Comparison of ENCODE assay signal across 16 cellular contexts in the genomic region with DNA sequence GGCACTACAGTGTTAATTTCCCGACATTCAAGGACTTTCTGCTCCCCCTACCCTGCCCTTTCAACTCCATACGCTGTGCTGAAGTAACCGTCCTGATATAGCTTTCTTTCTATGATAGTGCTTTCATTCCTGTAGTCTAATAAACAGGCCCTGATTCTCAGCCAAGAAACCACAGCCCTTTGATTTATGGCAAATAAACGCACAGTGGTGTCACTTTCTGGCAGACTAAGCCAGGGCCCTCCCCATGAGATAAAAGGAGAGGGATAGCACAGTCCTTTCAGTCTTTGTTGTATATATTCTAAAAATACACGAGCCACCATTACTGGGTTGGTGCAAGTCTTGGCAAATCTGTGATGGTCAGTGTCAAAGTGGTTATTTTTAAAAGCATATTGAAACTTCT.
DNase-seq lines count a peak whose midpoint lies in the region; TF ChIP-seq lines count a peak whose summit lies in the region.
"Had no signal": no experiment of that assay in that cellular context is flagged by ENCODE, and none has a peak within 500 bp of the region (broad histone marks: within the 10 kb centered on the region; RNA-seq: fewer than 3 reads in every experiment).

No MANE protein-coding gene starts in this region.

- DNase-seq in NCI-H1417 (lab: John Stamatoyannopoulos, UW) (peak in 2 of 3 experiments; percentile 34 to 73), NCI-H1417 treated with DMSO at 0.1 percent for 48 hours (lab: John Stamatoyannopoulos, UW) (no peak), endothelial cell (ENCODE audit: low spot score) (no peak), mesothelial cell of epicardium (ENCODE audit: low spot score in 2 of 2, unreplicated experiment in 2 of 2) (no peak), tibial nerve (ENCODE audit: low spot score in 2 of 2) (no peak), NOMO-1 treated with dmso at 0.1 percent for 144 hours (lab: John Stamatoyannopoulos, UW; ENCODE audit: unreplicated experiment) (no peak), anterior cingulate cortex (lab: John Stamatoyannopoulos, UW) (no peak)
- DNase-seq in activated naive CD8-positive, alpha-beta T cell treated with anti-CD3 and anti-CD28 coated beads for 36 hours = no peak
- DNase-seq: activated CD4-positive, alpha-beta T cell treated with anti-CD3 and anti-CD28 coated beads, Interleukin-2, amount 50 U/mL, for 48 hours; activated gamma-delta T cell; natural killer cell; NCI-H2171 treated with DMSO at 0.1 percent for 48 hours; stimulated activated CD4-positive, alpha-beta T cell treated with anti-CD3 and anti-CD28 coated beads, Interleukin-12 subunit alpha, Interleukin-12 subunit beta, amount 100 ng/mL, for 4 hours; T1000; tibial artery had no signal

- WGBS in tibial nerve, 2 donors = 41 to 50% methylated on average over 5 of the region's 5 CpGs

- H3K27me3 Mint-ChIP-seq in endothelial cell (ENCODE audit: unreplicated experiment) (peaks cover 8% of the 10 kb centered on the region), mesothelial cell of epicardium (ENCODE audit: low read depth) (no peaks in the 10 kb centered on the region)
- no peaks in the 10 kb centered on the region for H3K27me3 Mint-ChIP-seq in activated naive CD8-positive, alpha-beta T cell treated with anti-CD3 and anti-CD28 coated beads for 36 hours

- no peak overlapping the region for H3K4me3 ChIP-seq in tibial nerve
- H3K4me3 ChIP-seq: tibial artery had no signal

- H3K4me1 Mint-ChIP-seq in endothelial cell (ENCODE audit: unreplicated experiment) = peaks cover 47% of the 10 kb centered on the region
- peaks cover 47% of the 10 kb centered on the region for H3K4me1 Mint-ChIP-seq in mesothelial cell of epicardium
- no peaks in the 10 kb centered on the region for H3K4me1 Mint-ChIP-seq in activated naive CD8-positive, alpha-beta T cell treated with anti-CD3 and anti-CD28 coated beads for 36 hours
- H3K4me1 Mint-ChIP-seq: natural killer cell had no signal

- no peaks in the 10 kb centered on the region for H3K27me3 ChIP-seq in tibial nerve
- H3K27me3 ChIP-seq: tibial artery had no signal

- no peak for TF ChIP-seq POLR2A in tibial nerve (IDR thresholded peaks at IDR 0.05)

- H3K27ac Mint-ChIP-seq in endothelial cell (ENCODE audit: unreplicated experiment) = peak overlapping the region; percentile 78
- peak overlapping the region; percentile 67 for H3K27ac Mint-ChIP-seq in mesothelial cell of epicardium
- no peak overlapping the region for H3K27ac Mint-ChIP-seq in activated naive CD8-positive, alpha-beta T cell treated with anti-CD3 and anti-CD28 coated beads for 36 hours
- H3K27ac Mint-ChIP-seq: natural killer cell had no signal

- H3K36me3 Mint-ChIP-seq in endothelial cell (ENCODE audit: low read depth, unreplicated experiment) (peaks cover 4% of the 10 kb centered on the region), mesothelial cell of epicardium (peaks cover 31% of the 10 kb centered on the region)
- H3K36me3 Mint-ChIP-seq in activated naive CD8-positive, alpha-beta T cell treated with anti-CD3 and anti-CD28 coated beads for 36 hours = no peaks in the 10 kb centered on the region
- H3K36me3 Mint-ChIP-seq: natural killer cell had no signal

- no peaks in the 10 kb centered on the region for H3K36me3 ChIP-seq in tibial nerve
- H3K36me3 ChIP-seq: tibial artery had no signal

- H3K27ac ChIP-seq in tibial nerve = peak overlapping the region; percentile 5 to 85 (median 60)
- H3K27ac ChIP-seq: 22Rv1, tibial artery had no signal

- peaks cover 0 to 9% (median 4%) of the 10 kb centered on the region in 4 donors for H3K4me1 ChIP-seq in tibial nerve
- H3K4me1 ChIP-seq: tibial artery had no signal

- TF ChIP-seq EP300 in tibial nerve (IDR thresholded peaks at IDR 0.05) = no peak

- H3K4me3 Mint-ChIP-seq in endothelial cell (ENCODE audit: unreplicated experiment) (no peak overlapping the region), mesothelial cell of epicardium (no peak overlapping the region)
- no peak overlapping the region for H3K4me3 Mint-ChIP-seq in activated naive CD8-positive, alpha-beta T cell treated with anti-CD3 and anti-CD28 coated beads for 36 hours
- H3K4me3 Mint-ChIP-seq: natural killer cell had no signal

- H3K9me3 ChIP-seq in tibial nerve = no peaks in the 10 kb centered on the region
- H3K9me3 ChIP-seq: tibial artery had no signal

- H3K9me3 Mint-ChIP-seq in endothelial cell (ENCODE audit: unreplicated experiment) = no peaks in the 10 kb centered on the region
- no peaks in the 10 kb centered on the region for H3K9me3 Mint-ChIP-seq in mesothelial cell of epicardium
- no peaks in the 10 kb centered on the region for H3K9me3 Mint-ChIP-seq in activated naive CD8-positive, alpha-beta T cell treated with anti-CD3 and anti-CD28 coated beads for 36 hours
- H3K9me3 Mint-ChIP-seq: natural killer cell had no signal

- TF ChIP-seq CTCF in endothelial cell (IDR thresholded peaks at IDR 0.05; ENCODE audit: unreplicated experiment) (no peak), mesothelial cell of epicardium (IDR thresholded peaks at IDR 0.05; ENCODE audit: unreplicated experiment) (no peak), tibial nerve (IDR thresholded peaks at IDR 0.05) (no peak)

Comparison
In these comparisons a context has a peak if more than half of its experiments do, and no peak if none do; other contexts are left out.
1. DNase-seq: peak in NCI-H1417 (2 of 3); none in NCI-H1417 treated with DMSO at 0.1 percent for 48 hours (single experiment), endothelial cell (single experiment), mesothelial cell of epicardium (0 of 2), tibial nerve (0 of 2), NOMO-1 treated with dmso at 0.1 percent for 144 hours (single experiment), activated naive CD8-positive, alpha-beta T cell treated with anti-CD3 and anti-CD28 coated beads for 36 hours (single experiment) and anterior cingulate cortex (0 of 58).